Comparison of ENCODE assay signal across 20 cellular contexts in the genomic region with DNA sequence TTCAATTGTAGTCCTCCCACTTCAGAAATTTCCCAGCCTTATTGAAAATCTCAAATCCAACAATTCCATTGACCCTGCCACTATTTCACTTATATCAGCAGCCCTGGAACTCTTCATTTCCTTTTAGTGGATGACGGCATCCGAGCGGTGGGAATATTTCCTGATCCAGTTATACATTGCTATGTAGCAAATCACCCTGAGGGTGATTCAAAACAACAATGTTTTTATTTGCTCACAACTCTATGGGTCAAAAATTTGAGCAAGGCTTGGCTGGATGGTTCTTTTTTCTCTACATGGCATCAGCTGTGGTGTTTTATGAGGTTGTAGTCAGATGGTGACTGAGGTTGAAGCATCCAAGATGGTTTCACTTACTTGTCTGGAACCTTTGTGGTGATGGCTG.
"Had no signal": no experiment of that assay in that cellular context is flagged by ENCODE, and none has a peak within 500 bp of the region (broad histone marks: within the 10 kb centered on the region; RNA-seq: fewer than 3 reads in every experiment).

No MANE protein-coding gene starts in this region.

- H3K4me3 Mint-ChIP-seq: effector memory CD8-positive, alpha-beta T cell; endodermal cell; immature natural killer cell; memory B cell had no signal

- DNase-seq: effector CD8-positive, alpha-beta T cell; effector memory CD8-positive, alpha-beta T cell; endodermal cell; foreskin keratinocyte; gastrocnemius medialis; heart left ventricle; hypothalamus; immature natural killer cell; left cardiac atrium; left lung; left ventricle myocardium superior; lower lobe of right lung; mammary epithelial cell; mesendoderm; midbrain; naive thymus-derived CD4-positive, alpha-beta T cell had no signal

- ATAC-seq: effector memory CD8-positive, alpha-beta T cell; foreskin keratinocyte; gastrocnemius medialis; heart left ventricle; left cardiac atrium; left lung; left ventricle myocardium superior; lower lobe of right lung; naive thymus-derived CD4-positive, alpha-beta T cell had no signal

- H3K4me1 Mint-ChIP-seq: endodermal cell had no signal

- H3K27ac Mint-ChIP-seq: effector memory CD8-positive, alpha-beta T cell; endodermal cell; immature natural killer cell; memory B cell had no signal

- H3K4me3 ChIP-seq: coronary artery, esophagus muscularis mucosa, gastrocnemius medialis, heart left ventricle, hepatocyte, left lung, lower lobe of right lung had no signal

- H3K9me3 Mint-ChIP-seq: effector memory CD8-positive, alpha-beta T cell had no signal

- H3K27me3 Mint-ChIP-seq: memory B cell; naive thymus-derived CD4-positive, alpha-beta T cell had no signal
